In genomic region chr16:75266738-75267630, GRCh38 we compare ENCODE assay signal across 9 cellular contexts. TPM values are rescaled to one million over a fixed set of nuclear protein-coding genes. Genes with fewer than 3 reads are reported as not detected.
DNase-seq lines count a peak whose midpoint lies in the region; ATAC-seq and TF ChIP-seq lines count a peak whose summit lies in the region.
"Had no signal": no experiment of that assay in that cellular context is flagged by ENCODE, and none has a peak within 500 bp of the region (broad histone marks: within the 10 kb centered on the region; RNA-seq: fewer than 3 reads in every experiment).

No MANE protein-coding gene starts in this region.

- H3K27ac ChIP-seq in BLaER1 (no peak overlapping the region), dorsolateral prefrontal cortex (peak overlapping the region; percentile 63 to 98 (median 94)), neural progenitor cell (no peak overlapping the region)

- H3K27ac Mint-ChIP-seq in neural progenitor cell = peak overlapping the region; percentile 93

- H3K27me3 ChIP-seq in BLaER1 (peaks cover 65% of the 10 kb centered on the region), dorsolateral prefrontal cortex (no peaks in the 10 kb centered on the region), neural progenitor cell (no peaks in the 10 kb centered on the region)

- ATAC-seq in HG03432 (IDR thresholded peaks at IDR 0.05; ENCODE audit: unreplicated experiment) (no peak), GM18870 (IDR thresholded peaks at IDR 0.05; ENCODE audit: unreplicated experiment) (no peak)

- no peak for TF ChIP-seq CTCF in dorsolateral prefrontal cortex (IDR thresholded peaks at IDR 0.05 in 54 of 56, conservative IDR thresholded peaks at IDR 0.05 in 2 of 56; ENCODE audit: low read depth in 1 of 56, partially characterized antibody in 56 of 56)
- no peak for TF ChIP-seq CTCF in neural progenitor cell (IDR thresholded peaks at IDR 0.05)

- H3K79me2 ChIP-seq in neural progenitor cell (ENCODE audit: low read depth) = peaks cover 37% of the 10 kb centered on the region

- H3K36me3 ChIP-seq in BLaER1 = no peaks in the 10 kb centered on the region
- H3K36me3 ChIP-seq in neural progenitor cell = no peaks in the 10 kb centered on the region

- DNase-seq in NCI-H2171 treated with DMSO at 0.1 percent for 48 hours (lab: John Stamatoyannopoulos, UW) = peak; percentile 51
- DNase-seq in dorsolateral prefrontal cortex = peak in 8 of 10 donors; percentile 62 to 82 (median 69)
- DNase-seq in neural progenitor cell (ENCODE audit: low spot score) = no peak
- DNase-seq in NCI-H146 treated with DMSO at 0.1 percent for 48 hours (lab: John Stamatoyannopoulos, UW; ENCODE audit: unreplicated experiment) = no peak
- DNase-seq in activated effector memory CD4-positive, alpha-beta T cell treated with Interleukin-2 at 50 U/mL for 16 hours = no peak
- DNase-seq: effector CD8-positive, alpha-beta T cell had no signal

- H4K20me1 ChIP-seq in BLaER1 (peaks cover 45% of the 10 kb centered on the region), neural progenitor cell (ENCODE audit: low read depth) (peaks cover 35% of the 10 kb centered on the region)

- H3K4me2 ChIP-seq in BLaER1 (peak overlapping the region; percentile 97), neural progenitor cell (peak overlapping the region; percentile 96)

- H3K9me3 ChIP-seq in BLaER1 = no peaks in the 10 kb centered on the region
- no peaks in the 10 kb centered on the region for H3K9me3 ChIP-seq in neural progenitor cell (ENCODE audit: low read depth)

- H3K9me3 Mint-ChIP-seq in neural progenitor cell = no peaks in the 10 kb centered on the region

- H3K4me3 Mint-ChIP-seq in neural progenitor cell = peak overlapping the region; percentile 88

- H3K4me1 ChIP-seq in BLaER1 = peaks cover 39% of the 10 kb centered on the region
- peaks cover 12% of the 10 kb centered on the region for H3K4me1 ChIP-seq in neural progenitor cell

- no peaks in the 10 kb centered on the region for H3F3A ChIP-seq in neural progenitor cell (ENCODE audit: low read depth)

- H3K4me3 ChIP-seq in BLaER1 = no peak overlapping the region
- peak overlapping the region; percentile 62 to 99 (median 94) for H3K4me3 ChIP-seq in dorsolateral prefrontal cortex
- no peak overlapping the region for H3K4me3 ChIP-seq in neural progenitor cell

- peaks cover 5% of the 10 kb centered on the region for H3K36me3 Mint-ChIP-seq in neural progenitor cell

- peaks cover 10% of the 10 kb centered on the region for H3K27me3 Mint-ChIP-seq in neural progenitor cell (ENCODE audit: insufficient read depth, low read depth)

- H2AFZ ChIP-seq in neural progenitor cell (replicated peaks) = peak overlapping the region; percentile 98

- intact Hi-C loops in dorsolateral prefrontal cortex (cut with DNase I) = loop anchor here (2.0 to 5.0 kb wide), 3 partner anchors 14 to 40 kb away; no protein-coding TSS in a partner anchor

- H3K9ac ChIP-seq in BLaER1 (no peak overlapping the region), neural progenitor cell (no peak overlapping the region)

- H3K4me1 Mint-ChIP-seq in neural progenitor cell = peaks cover 33% of the 10 kb centered on the region

RNA-seq across cellular contexts. Expression of gene BCAR1, which starts 15.6 kb away (rescaled TPM):
- 100 to 1,000 TPM in 52 of 120 experiments, 10 to 100 TPM in 68; 67.8 to 163 (median 96.2) TPM for total RNA-seq in dorsolateral prefrontal cortex
- 10.9 and 29.1 TPM in 2 replicates for total RNA-seq in neural progenitor cell (ENCODE audit: low replicate concordance)

RNA-seq across cellular contexts. Expression of gene CTRB1, which starts 48.2 kb away (rescaled TPM):
- 1 to 10 TPM in 1 of 120 experiments, under 1 TPM in 3, not detected in 116; 0.70 to 2.3 (median 0.87) TPM for total RNA-seq in dorsolateral prefrontal cortex
- total RNA-seq in neural progenitor cell (ENCODE audit: low replicate concordance) = not detected in 2 replicates

Comparison
In these comparisons a context has a peak if more than half of its experiments do, and no peak if none do; other contexts are left out.
1. H3K27ac ChIP-seq: peak in dorsolateral prefrontal cortex (59 of 59); none in BLaER1 (single experiment) and neural progenitor cell (single experiment).
2. H3K4me3 ChIP-seq: peak in dorsolateral prefrontal cortex (59 of 59); none in BLaER1 (single experiment) and neural progenitor cell (single experiment).
3. DNase-seq: peak in NCI-H2171 treated with DMSO at 0.1 percent for 48 hours (single experiment) and dorsolateral prefrontal cortex (8 of 10); none in neural progenitor cell (single experiment), NCI-H146 treated with DMSO at 0.1 percent for 48 hours (single experiment) and activated effector memory CD4-positive, alpha-beta T cell treated with Interleukin-2 at 50 U/mL for 16 hours (single experiment).